1 cellular context compared by ENCODE assay signal in the genomic region with DNA sequence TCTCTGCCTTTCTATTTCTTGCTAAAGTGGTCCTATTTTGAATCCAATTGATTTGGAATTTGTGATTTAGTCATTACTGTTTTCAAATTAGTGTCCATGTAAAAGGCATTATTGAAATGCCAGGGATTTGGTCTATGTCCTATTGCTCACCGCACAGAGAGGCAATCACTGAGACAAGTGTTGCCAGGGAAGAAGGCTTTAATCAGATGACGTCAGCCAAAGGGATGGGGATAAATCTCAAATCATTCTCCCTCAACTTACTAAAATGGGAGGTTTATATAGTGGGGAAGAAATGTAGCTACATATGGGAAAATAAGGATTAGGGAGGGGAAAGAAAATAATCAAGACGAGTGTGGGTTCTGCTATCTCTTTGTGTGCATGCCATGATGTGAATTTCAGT.
A peak's percentile ranks its signal among the peaks of the same experiment; 100 is the strongest.
TF ChIP-seq lines count a peak whose summit lies in the region.

No MANE protein-coding gene starts in this region.

TF ChIP-seq in HepG2, 621 proteins besides CTCF, POLR2A, EP300 and RAD21:
- TF ChIP-seq ZNF256 (CRISPR knock-in tag; conservative IDR thresholded peaks at IDR 0.05) = no peak
- TF ChIP-seq CREB1 (IDR thresholded peaks at IDR 0.05) = peak; percentile 82
- no peak for TF ChIP-seq CREB1 (CRISPR knock-in tag; IDR thresholded peaks at IDR 0.05)
- no peak for TF ChIP-seq PTBP1 (IDR thresholded peaks at IDR 0.05; ENCODE audit: low read depth, low read length, poor library complexity, severe bottlenecking)
- peak; percentile 96 for TF ChIP-seq ATF7 (IDR thresholded peaks at IDR 0.05)
- TF ChIP-seq ATF7 (CRISPR knock-in tag; IDR thresholded peaks at IDR 0.05) = no peak
- no peak for TF ChIP-seq NFATC3 (CRISPR knock-in tag; IDR thresholded peaks at IDR 0.05)
- no peak for TF ChIP-seq NFKBIZ (CRISPR knock-in tag; IDR thresholded peaks at IDR 0.05)
- TF ChIP-seq MYNN (CRISPR knock-in tag; IDR thresholded peaks at IDR 0.05; ENCODE audit: low read depth) = no peak
TF ChIP-seq in HepG2: peak in this region for 2.
